Comparison of ENCODE assay signal across 9 cellular contexts in the genomic region with DNA sequence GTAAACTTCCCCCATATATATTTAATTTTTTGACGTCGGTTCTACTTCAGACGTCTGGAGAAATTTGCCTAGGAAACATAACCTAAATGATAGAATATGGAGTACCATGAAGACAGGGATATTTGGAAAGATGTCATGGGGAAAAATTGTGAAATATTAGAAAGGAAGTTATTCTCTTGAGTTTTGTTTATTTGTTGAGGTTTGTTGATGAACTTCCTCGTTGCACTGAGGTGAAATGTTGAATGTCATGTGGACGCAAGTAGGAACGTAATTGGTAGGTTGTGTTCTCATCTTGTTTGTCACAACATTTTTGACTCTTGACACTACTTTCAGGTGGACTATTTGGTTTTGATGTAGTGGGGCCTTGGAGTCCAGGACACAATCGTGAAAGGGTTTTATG. TPM values are rescaled to one million over a fixed set of nuclear protein-coding genes. Genes with fewer than 3 reads are reported as not detected.
A peak's percentile ranks its signal among the peaks of the same experiment; 100 is the strongest.
DNase-seq lines count a peak whose midpoint lies in the region; ATAC-seq and TF ChIP-seq lines count a peak whose summit lies in the region.
"Had no signal": no experiment of that assay in that cellular context is flagged by ENCODE, and none has a peak within 500 bp of the region (broad histone marks: within the 10 kb centered on the region; RNA-seq: fewer than 3 reads in every experiment).

No MANE protein-coding gene starts in this region.

- ATAC-seq in psoas muscle: no peak
- no peak for ATAC-seq in HG03039 (IDR thresholded peaks at IDR 0.05; ENCODE audit: unreplicated experiment)
- no peak for ATAC-seq in esophagus mucosa

- H3K18ac ChIP-seq in H9 (ENCODE audit: insufficient read length, low read depth, low read length): no peak overlapping the region

- H3T11ph ChIP-seq in H9 (ENCODE audit: low read length): no peak overlapping the region

- no peaks in the 10 kb centered on the region for H3K79me2 ChIP-seq in H9 (ENCODE audit: insufficient read depth, low read length)
- H3K79me2 ChIP-seq in fibroblast of lung (ENCODE audit: control insufficient read depth, insufficient read depth, low read length): peaks cover 53% of the 10 kb centered on the region

- peaks cover 0 to 16% (median 0%) of the 10 kb centered on the region in 3 experiments; a peak in 1 of 7 replicates for H3K36me3 Mint-ChIP-seq in H9 (ENCODE audit: insufficient read depth in 1 of 3, low read depth in 3 of 3)

- H3K4me1 ChIP-seq in H9 (ENCODE audit: insufficient read depth, low read length) (peaks cover 10% of the 10 kb centered on the region; the same call in 1 of the 2 replicates), SJSA1 (replicated peaks) (peaks cover 17% of the 10 kb centered on the region), fibroblast of lung (ENCODE audit: control insufficient read depth, extremely low read depth, insufficient read depth, low read length) (peaks cover 9% of the 10 kb centered on the region), psoas muscle (peaks cover 40% of the 10 kb centered on the region)

- no peak overlapping the region for H2AK5ac ChIP-seq in H9 (ENCODE audit: insufficient read length, low read length)

- H3K9ac ChIP-seq in H9 (ENCODE audit: extremely low read depth, insufficient read length, low read length) (no peak overlapping the region), fibroblast of lung (ENCODE audit: insufficient read depth, low read length) (no peak overlapping the region)

- H3K27me3 Mint-ChIP-seq in H9 (ENCODE audit: low read depth): no peaks in the 10 kb centered on the region

- DNase-seq in H9: no peak
- DNase-seq in SJSA1 (ENCODE audit: low read depth in 1 of 2, low spot score in 2 of 2): no peak
- DNase-seq in fibroblast of lung (ENCODE audit: low read depth in 2 of 2): peak in 1 of 2 donors; percentile 28
- DNase-seq in psoas muscle: no peak
- no peak for DNase-seq in mucosa of gallbladder (ENCODE audit: low spot score)
- DNase-seq in NCI-H69 (lab: John Stamatoyannopoulos, UW): no peak

- no peak overlapping the region for H2BK120ac ChIP-seq in H9 (ENCODE audit: low read depth, low read length, poor library complexity, severe bottlenecking)

- no peaks in the 10 kb centered on the region for H3K9me3 ChIP-seq in H9 (ENCODE audit: control insufficient read depth, low read depth, low read length)
- no peaks in the 10 kb centered on the region for H3K9me3 ChIP-seq in SJSA1 (replicated peaks)
- no peaks in the 10 kb centered on the region for H3K9me3 ChIP-seq in fibroblast of lung (ENCODE audit: control insufficient read depth, insufficient read depth, low read depth, low read length)
- H3K9me3 ChIP-seq in psoas muscle: no peaks in the 10 kb centered on the region
- H3K9me3 ChIP-seq: testis had no signal

- H2AFZ ChIP-seq in H9 (ENCODE audit: low read length) (no peak overlapping the region), fibroblast of lung (ENCODE audit: low read length) (no peak overlapping the region)

- 100% methylated on average over 1 of the region's 7 CpGs for WGBS in H9 (ENCODE audit: extremely low coverage, insufficient read length, low lambda C conversion rate)
- WGBS in psoas muscle, 3 donors: 72 to 81% (median 79%) methylated on average over 7 of the region's 7 CpGs

- H3K27ac Mint-ChIP-seq in H9: no peak overlapping the region

- H3K4ac ChIP-seq in H9 (ENCODE audit: low read depth, low read length): no peak overlapping the region

- no peak overlapping the region for H4K5ac ChIP-seq in H9 (ENCODE audit: insufficient read length, low read depth, low read length)

- H3K4me2 ChIP-seq in H9 (ENCODE audit: insufficient read depth, insufficient read length, low read length) (no peak overlapping the region), fibroblast of lung (ENCODE audit: extremely low read depth, insufficient read depth, low read length) (peak overlapping the region; percentile 84)

- H2BK5ac ChIP-seq in H9 (ENCODE audit: insufficient read length, low read length): no peak overlapping the region

- H4K91ac ChIP-seq in H9 (ENCODE audit: insufficient read length, low read depth, low read length): no peak overlapping the region

- no peak overlapping the region for H3K23ac ChIP-seq in H9 (ENCODE audit: insufficient read length, low read depth, low read length)

- H4K20me1 ChIP-seq in H9 (ENCODE audit: control insufficient read depth, insufficient read depth, insufficient read length) (no peaks in the 10 kb centered on the region), fibroblast of lung (ENCODE audit: control insufficient read depth, extremely low read depth, insufficient read depth, low read length) (no peaks in the 10 kb centered on the region)

- H2BK12ac ChIP-seq in H9 (ENCODE audit: insufficient read length, low read depth, low read length): no peak overlapping the region

- no peaks in the 10 kb centered on the region for H3K23me2 ChIP-seq in H9 (ENCODE audit: insufficient read length, low read depth, low read length, poor library complexity, severe bottlenecking)

- no peak overlapping the region for H3K27ac ChIP-seq in H9 (ENCODE audit: insufficient read length, low read depth, low read length)
- no peak overlapping the region for H3K27ac ChIP-seq in SJSA1
- H3K27ac ChIP-seq in fibroblast of lung (ENCODE audit: insufficient read depth, low read length): no peak overlapping the region
- H3K27ac ChIP-seq in psoas muscle: no peak overlapping the region

- H3K36me3 ChIP-seq in SJSA1 (peaks cover 5% of the 10 kb centered on the region; the same call in 1 of the 2 replicates), fibroblast of lung (ENCODE audit: control insufficient read depth, insufficient read depth, low read length) (no peaks in the 10 kb centered on the region), psoas muscle (ENCODE audit: insufficient read depth in 1 of 2, low read depth in 1 of 2) (no peaks in the 10 kb centered on the region)

- peaks cover 55% of the 10 kb centered on the region in 2 experiments for H3K4me1 Mint-ChIP-seq in H9

- intact Hi-C loops in psoas muscle (cut with DNase I): loop anchor here (5.0 to 10.0 kb wide), 3 partner anchors 60 to 147 kb away; a partner anchor contains a TSS

- H3K9me3 Mint-ChIP-seq in H9: no peaks in the 10 kb centered on the region

- peak overlapping the region; percentile 69 to 82 for H3K4me3 Mint-ChIP-seq in H9

- peak overlapping the region; percentile 77; the same call in 1 of the 2 replicates for H3K4me3 ChIP-seq in SJSA1
- H3K4me3 ChIP-seq in fibroblast of lung (replicated peaks in 1 of 4; ENCODE audit: control extremely low read depth in 1 of 4, insufficient read depth in 1 of 4, low read depth in 3 of 4, low read length in 4 of 4): peak overlapping the region; percentile 55 to 86 (median 85)
- H3K4me3 ChIP-seq in psoas muscle: peak overlapping the region; percentile 80

- H3K56ac ChIP-seq in H9 (ENCODE audit: insufficient read length, low read depth, low read length): no peak overlapping the region

- H2BK20ac ChIP-seq in H9 (ENCODE audit: low read depth, low read length, poor library complexity, severe bottlenecking): no peak overlapping the region

- no peak overlapping the region for H3K14ac ChIP-seq in H9 (ENCODE audit: insufficient read depth, low read length)

- no peak overlapping the region for H2BK15ac ChIP-seq in H9 (ENCODE audit: low read depth, low read length)

- H3K79me1 ChIP-seq in H9 (ENCODE audit: insufficient read depth, low read depth, low read length, poor library complexity, severe bottlenecking): no peaks in the 10 kb centered on the region

- TF ChIP-seq CTCF in H9 (conservative IDR thresholded peaks at IDR 0.05): no peak
- no peak for TF ChIP-seq CTCF in fibroblast of lung (conservative IDR thresholded peaks at IDR 0.05 in 1 of 2, IDR thresholded peaks at IDR 0.05 in 1 of 2; ENCODE audit: low read depth in 1 of 2, low read length in 2 of 2)
- TF ChIP-seq CTCF in psoas muscle (IDR thresholded peaks at IDR 0.05): no peak

- no peaks in the 10 kb centered on the region for H3K27me3 ChIP-seq in H9 (ENCODE audit: insufficient read depth, low read length)
- no peaks in the 10 kb centered on the region for H3K27me3 ChIP-seq in SJSA1 (replicated peaks)
- H3K27me3 ChIP-seq in fibroblast of lung (ENCODE audit: control insufficient read depth, insufficient read depth, low read length): no peaks in the 10 kb centered on the region
- no peaks in the 10 kb centered on the region for H3K27me3 ChIP-seq in psoas muscle (ENCODE audit: insufficient read depth in 3 of 3, low read length in 2 of 3)
- H3K27me3 ChIP-seq: testis had no signal

- no peak overlapping the region for H4K8ac ChIP-seq in H9 (replicated peaks; ENCODE audit: insufficient read length, low read depth, low read length)

RNA-seq across cellular contexts. Expression of a gene that starts 1.3 kb away (rescaled TPM):
- total RNA-seq in H9 (2021) (13.1 and 15.9 TPM in 2 replicates), fibroblast of lung (48.5 and 64.7 TPM in 2 replicates), psoas muscle (10 to 100 TPM; 19.9 to 38.2 (median 25.7) TPM), mucosa of gallbladder (19.7 TPM), esophagus mucosa (36.1 TPM)
- 14.7 and 18.6 TPM in 2 replicates for total RNA-seq in SJSA1 (2014; rRNA removed; shearing (Covaris generic))
- polyA plus RNA-seq in fibroblast of lung (55.5 and 59.8 TPM in 2 replicates), psoas muscle (10 to 100 TPM; 16.1 to 69.4 (median 32.0) TPM)
- polyA plus RNA-seq in fibroblast of lung (2012): 38.5 and 42.2 TPM in 2 replicates
- 11.6 and 32.8 TPM in 2 replicates for polyA minus RNA-seq in fibroblast of lung (ENCODE audit: low replicate concordance)
